In the genomic region with DNA sequence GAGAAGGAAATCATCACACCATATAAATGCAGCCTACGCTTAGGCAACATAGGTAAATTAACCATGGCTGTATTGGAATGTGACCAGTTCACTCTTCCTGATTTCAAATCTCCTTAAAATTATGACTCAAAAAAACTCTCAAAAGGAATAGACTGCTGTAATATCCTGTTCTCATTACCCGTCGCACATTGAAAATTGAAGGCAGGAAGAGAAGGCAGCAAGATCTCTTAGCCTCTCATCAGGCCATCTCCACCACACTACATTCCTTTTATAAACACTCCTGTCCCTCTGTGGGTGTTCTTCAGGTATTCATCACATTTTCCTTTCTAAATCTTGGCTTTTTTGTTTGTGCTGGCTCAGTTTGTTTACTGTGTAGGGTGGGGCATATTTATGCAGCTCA, we compare ENCODE assay signal across 1 cellular context.
TF ChIP-seq lines count a peak whose summit lies in the region.

No MANE protein-coding gene starts in this region.

TF ChIP-seq in WTC11, 78 proteins besides CTCF, POLR2A, EP300 and RAD21 (continued from another document):
- TF ChIP-seq ZNF263 (CRISPR knock-in tag; IDR thresholded peaks at IDR 0.05; ENCODE audit: low read depth) (no peak), GTF2I (CRISPR knock-in tag; conservative IDR thresholded peaks at IDR 0.05) (no peak)
